In the genomic region with DNA sequence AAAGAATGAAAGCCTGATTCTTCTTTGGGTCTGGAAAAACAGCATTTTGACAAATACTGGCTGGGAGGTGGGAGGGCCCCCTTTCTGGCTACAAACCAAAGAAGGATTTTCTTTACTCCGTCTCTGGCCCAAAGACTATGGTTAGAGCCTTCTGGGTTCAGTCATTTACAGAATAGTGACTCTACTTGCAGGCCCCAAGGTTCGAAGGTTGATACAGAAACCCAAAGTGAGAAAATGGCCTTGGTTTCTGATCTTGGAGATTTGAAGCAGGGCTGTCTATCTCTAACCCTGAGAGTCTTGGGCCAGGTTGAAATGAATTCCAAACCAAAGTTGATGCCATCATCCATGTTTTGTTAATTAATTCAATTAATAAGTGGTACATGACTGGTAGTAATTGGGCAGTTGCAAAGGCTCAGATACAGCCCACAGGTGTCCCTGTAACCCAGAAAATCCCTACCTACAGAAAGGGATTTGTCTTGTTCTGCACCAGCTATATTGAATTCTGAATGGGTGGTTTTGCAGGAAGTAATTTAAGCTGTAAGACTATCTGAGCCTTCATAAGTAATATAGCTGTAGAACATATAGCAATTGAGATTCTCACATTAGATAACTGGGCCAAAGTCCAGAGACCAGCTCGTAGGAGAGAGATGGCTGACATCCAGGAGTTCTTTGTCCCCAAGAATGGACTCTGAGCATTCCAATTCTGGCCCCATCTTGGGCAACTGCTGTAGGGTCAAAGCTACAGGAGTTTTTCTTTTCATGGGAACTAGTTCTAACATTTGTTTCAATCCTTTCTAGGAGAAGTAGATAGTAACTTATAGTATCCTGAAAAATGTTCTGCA, we compare ENCODE assay signal across 19 cellular contexts. TPM values are rescaled to one million over a fixed set of nuclear protein-coding genes. Genes with fewer than 3 reads are reported as not detected.
DNase-seq lines count a peak whose midpoint lies in the region; ATAC-seq, FAIRE-seq and TF ChIP-seq lines count a peak whose summit lies in the region.
"Had no signal": no experiment of that assay in that cellular context is flagged by ENCODE, and none has a peak within 500 bp of the region (broad histone marks: within the 10 kb centered on the region; RNA-seq: fewer than 3 reads in every experiment).

No MANE protein-coding gene starts in this region.

- FAIRE-seq in A549 (lab: Jason Lieb, UNC) (no peak), colon (lab: Jason Lieb, UNC) (peak; percentile 70)
- FAIRE-seq: islet of Langerhans, RCC 7860 had no signal

- WGBS in A549 (ENCODE audit: missing lambda C conversion rate): 62% methylated on average over 3 of the region's 3 CpGs

- POLR2A ChIA-PET in A549 (lab: Yijun Ruan, JAX) (no interaction called here), A673 (lab: Charles Lee; ENCODE audit: low non-redundant PET) (no interaction called here)

- H3K9me3 ChIP-seq in A549 (no peaks in the 10 kb centered on the region), A673 (ENCODE audit: low read depth, low read length, poor library complexity, severe bottlenecking) (no peaks in the 10 kb centered on the region)

- H3K27ac ChIP-seq in A549 (no peak overlapping the region), A673 (ENCODE audit: low read depth, low read length, poor library complexity, severe bottlenecking) (no peak overlapping the region)

- no peaks in the 10 kb centered on the region for H3K36me3 ChIP-seq in A673 (ENCODE audit: insufficient read depth, low read length, poor library complexity, severe bottlenecking)

- intact Hi-C loops in A673 (cut with micrococcal nuclease; ENCODE audit: unreplicated experiment): no loop called here

- BruUV-seq in A673 (replicated peaks; lab: Mats Ljungman, UMichigan): no TSS peak

- ATAC-seq in A549 (no peak), GM18868 (IDR thresholded peaks at IDR 0.05; ENCODE audit: unreplicated experiment) (peak; percentile 48), HG03095 (IDR thresholded peaks at IDR 0.05; ENCODE audit: unreplicated experiment) (peak; percentile 79), SK-N-SH treated with all-trans-retinoic acid at 6 μM for 48 hours (no peak), HG02840 (IDR thresholded peaks at IDR 0.05; ENCODE audit: low FRiP score, unreplicated experiment) (no peak)
- ATAC-seq: activated CD4-positive, alpha-beta T cell treated with anti-CD3 and anti-CD28 coated beads for 36 hours; stimulated activated memory B cell treated with anti-CD40 and anti-IgM and Interleukin-4, amounts not matched to agents 10 μg/mL and 1 μg/mL and 100 μg/mL, for 72 hours had no signal

- no peak for TF ChIP-seq POLR2A in A549 (IDR thresholded peaks at IDR 0.05; ENCODE audit: low read length)

- H3K27me3 ChIP-seq in A673 (replicated peaks; ENCODE audit: insufficient read depth, low read depth, low read length, poor library complexity): no peaks in the 10 kb centered on the region

- peaks cover 8% of the 10 kb centered on the region; the same call in 1 of the 3 replicates for H3K4me1 ChIP-seq in A549
- H3K4me1 ChIP-seq in A673 (ENCODE audit: insufficient read depth, low read length, poor library complexity, severe bottlenecking): no peaks in the 10 kb centered on the region

- TF ChIP-seq CTCF in A549 (IDR thresholded peaks at IDR 0.05) (no peak), A673 (conservative IDR thresholded peaks at IDR 0.05; ENCODE audit: low read depth, low read length) (no peak)

- peak overlapping the region; percentile 14; the same call in 1 of the 3 replicates for H3K4me2 ChIP-seq in A549

- DNase-seq in A549 (ENCODE audit: low read depth in 1 of 2, low spot score in 1 of 2): no peak
- no peak for DNase-seq in A673 (ENCODE audit: low spot score)
- no peak for DNase-seq in activated gamma-delta T cell treated with Interleukin-2 at 50 U/mL for 16 hours
- DNase-seq: activated CD4-positive, alpha-beta T cell treated with anti-CD3 and anti-CD28 coated beads for 36 hours; effector memory CD4-positive, alpha-beta T cell; MV-4-11; NCI-H345; retina; stimulated activated CD4-positive, alpha-beta T cell treated with anti-CD3 and anti-CD28 coated beads, Interleukin-2, amount 100 ng/mL, for 48 hours had no signal

- CTCF ChIA-PET in A549 (lab: Yijun Ruan, JAX): no interaction called here
- CTCF ChIA-PET in A673 (lab: Charles Lee): no interaction called here

- no peak for TF ChIP-seq EP300 in A549 (IDR thresholded peaks at IDR 0.05)

- no peak overlapping the region for H3K4me3 ChIP-seq in A549
- H3K4me3 ChIP-seq in A673 (ENCODE audit: low read depth, low read length, poor library complexity, severe bottlenecking): no peak overlapping the region

- TF ChIP-seq RAD21 in A549 (conservative IDR thresholded peaks at IDR 0.05 in 1 of 2, IDR thresholded peaks at IDR 0.05 in 1 of 2): 0 out of 5 replicates have a peak, but pooled peaks of 1 of the 2 experiments have one; percentile 5

TF ChIP-seq in A549, 52 proteins besides CTCF, POLR2A, EP300 and RAD21 (continues in another document):
- TF ChIP-seq NFE2L2 (conservative IDR thresholded peaks at IDR 0.05; ENCODE audit: low read length) (no peak), ZNF302 (CRISPR knock-in tag; IDR thresholded peaks at IDR 0.05) (no peak), RCOR1 (IDR thresholded peaks at IDR 0.05; ENCODE audit: low read depth, low read length) (no peak), ATOH8 (CRISPR knock-in tag; IDR thresholded peaks at IDR 0.05; ENCODE audit: low read depth) (no peak), KDM5A (IDR thresholded peaks at IDR 0.05) (no peak), RARB (CRISPR knock-in tag; IDR thresholded peaks at IDR 0.05) (no peak), CHD2 (IDR thresholded peaks at IDR 0.05; ENCODE audit: low read length, partially characterized antibody) (no peak)
- TF ChIP-seq, protein P1, sequence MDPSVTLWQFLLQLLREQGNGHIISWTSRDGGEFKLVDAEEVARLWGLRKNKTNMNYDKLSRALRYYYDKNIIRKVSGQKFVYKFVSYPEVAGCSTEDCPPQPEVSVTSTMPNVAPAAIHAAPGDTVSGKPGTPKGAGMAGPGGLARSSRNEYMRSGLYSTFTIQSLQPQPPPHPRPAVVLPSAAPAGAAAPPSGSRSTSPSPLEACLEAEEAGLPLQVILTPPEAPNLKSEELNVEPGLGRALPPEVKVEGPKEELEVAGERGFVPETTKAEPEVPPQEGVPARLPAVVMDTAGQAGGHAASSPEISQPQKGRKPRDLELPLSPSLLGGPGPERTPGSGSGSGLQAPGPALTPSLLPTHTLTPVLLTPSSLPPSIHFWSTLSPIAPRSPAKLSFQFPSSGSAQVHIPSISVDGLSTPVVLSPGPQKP (IDR thresholded peaks at IDR 0.05; ENCODE audit: low read depth, low read length): no peak

TF ChIP-seq in SK-N-SH treated with all-trans-retinoic acid at 6 μM for 48 hours, 23 proteins besides CTCF, POLR2A, EP300 and RAD21 (continues in another document):
- TF ChIP-seq BACH2 (CRISPR knock-in tag; IDR thresholded peaks at IDR 0.05; ENCODE audit: borderline replicate concordance): no peak
- TF ChIP-seq, protein P2, sequence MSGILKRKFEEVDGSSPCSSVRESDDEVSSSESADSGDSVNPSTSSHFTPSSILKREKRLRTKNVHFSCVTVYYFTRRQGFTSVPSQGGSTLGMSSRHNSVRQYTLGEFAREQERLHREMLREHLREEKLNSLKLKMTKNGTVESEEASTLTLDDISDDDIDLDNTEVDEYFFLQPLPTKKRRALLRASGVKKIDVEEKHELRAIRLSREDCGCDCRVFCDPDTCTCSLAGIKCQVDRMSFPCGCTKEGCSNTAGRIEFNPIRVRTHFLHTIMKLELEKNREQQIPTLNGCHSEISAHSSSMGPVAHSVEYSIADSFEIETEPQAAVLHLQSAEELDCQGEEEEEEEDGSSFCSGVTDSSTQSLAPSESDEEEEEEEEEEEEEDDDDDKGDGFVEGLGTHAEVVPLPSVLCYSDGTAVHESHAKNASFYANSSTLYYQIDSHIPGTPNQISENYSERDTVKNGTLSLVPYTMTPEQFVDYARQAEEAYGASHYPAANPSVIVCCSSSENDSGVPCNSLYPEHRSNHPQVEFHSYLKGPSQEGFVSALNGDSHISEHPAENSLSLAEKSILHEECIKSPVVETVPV (CRISPR knock-in tag; IDR thresholded peaks at IDR 0.05): no peak
- TF ChIP-seq, protein P3, sequence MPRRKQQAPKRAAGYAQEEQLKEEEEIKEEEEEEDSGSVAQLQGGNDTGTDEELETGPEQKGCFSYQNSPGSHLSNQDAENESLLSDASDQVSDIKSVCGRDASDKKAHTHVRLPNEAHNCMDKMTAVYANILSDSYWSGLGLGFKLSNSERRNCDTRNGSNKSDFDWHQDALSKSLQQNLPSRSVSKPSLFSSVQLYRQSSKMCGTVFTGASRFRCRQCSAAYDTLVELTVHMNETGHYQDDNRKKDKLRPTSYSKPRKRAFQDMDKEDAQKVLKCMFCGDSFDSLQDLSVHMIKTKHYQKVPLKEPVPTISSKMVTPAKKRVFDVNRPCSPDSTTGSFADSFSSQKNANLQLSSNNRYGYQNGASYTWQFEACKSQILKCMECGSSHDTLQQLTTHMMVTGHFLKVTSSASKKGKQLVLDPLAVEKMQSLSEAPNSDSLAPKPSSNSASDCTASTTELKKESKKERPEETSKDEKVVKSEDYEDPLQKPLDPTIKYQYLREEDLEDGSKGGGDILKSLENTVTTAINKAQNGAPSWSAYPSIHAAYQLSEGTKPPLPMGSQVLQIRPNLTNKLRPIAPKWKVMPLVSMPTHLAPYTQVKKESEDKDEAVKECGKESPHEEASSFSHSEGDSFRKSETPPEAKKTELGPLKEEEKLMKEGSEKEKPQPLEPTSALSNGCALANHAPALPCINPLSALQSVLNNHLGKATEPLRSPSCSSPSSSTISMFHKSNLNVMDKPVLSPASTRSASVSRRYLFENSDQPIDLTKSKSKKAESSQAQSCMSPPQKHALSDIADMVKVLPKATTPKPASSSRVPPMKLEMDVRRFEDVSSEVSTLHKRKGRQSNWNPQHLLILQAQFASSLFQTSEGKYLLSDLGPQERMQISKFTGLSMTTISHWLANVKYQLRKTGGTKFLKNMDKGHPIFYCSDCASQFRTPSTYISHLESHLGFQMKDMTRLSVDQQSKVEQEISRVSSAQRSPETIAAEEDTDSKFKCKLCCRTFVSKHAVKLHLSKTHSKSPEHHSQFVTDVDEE (CRISPR knock-in tag; IDR thresholded peaks at IDR 0.05): no peak

RNA-seq across cellular contexts. Expression of gene CHRNA9, which starts 34.5 kb away (rescaled TPM):
- 1.6 and 1.9 TPM in 2 replicates for polyA plus RNA-seq in A549 (2011; rRNA removed)
- 0.36 and 0.70 TPM in 2 replicates for polyA plus RNA-seq in A549 (2012; cell fraction: cytosol; rRNA removed)
- 0.32 and 0.83 TPM in 2 replicates for polyA plus RNA-seq in A549 (2012; cell fraction: nucleus; rRNA removed)
- 0.54 to 2.0 TPM (median 1.3 TPM) in 3 replicates for polyA plus RNA-seq in A549 (2017; fragmentation: RNase III; extraction: RNeasy Plus Mini Kit Qiagen cat#74134 plus additional on column Dnase treatment)
- polyA minus RNA-seq in A549 (2011; rRNA and poly(A)+ RNA removed): 1.2 and 2.7 TPM in 2 replicates
- 0.35 and 1.5 TPM in 2 replicates for total RNA-seq in A673 (2021)
- total RNA-seq: activated CD4-positive, alpha-beta T cell treated with anti-CD3 and anti-CD28 coated beads for 36 hours; myocyte; T-helper 1 cell treated with Interleukin-12 subunit alpha and Interleukin-12 subunit beta and Interleukin-4 antibody, amounts not matched to agents 30 ng/mL and 1 ng/mL, for 36 hours had no signal

Comparison
In these comparisons a context has a peak if more than half of its experiments do, and no peak if none do; other contexts are left out.
1. ATAC-seq: peak in GM18868 (single experiment) and HG03095 (single experiment); none in A549 (0 of 2), SK-N-SH treated with all-trans-retinoic acid at 6 μM for 48 hours (single experiment) and HG02840 (single experiment).